In the genomic region with DNA sequence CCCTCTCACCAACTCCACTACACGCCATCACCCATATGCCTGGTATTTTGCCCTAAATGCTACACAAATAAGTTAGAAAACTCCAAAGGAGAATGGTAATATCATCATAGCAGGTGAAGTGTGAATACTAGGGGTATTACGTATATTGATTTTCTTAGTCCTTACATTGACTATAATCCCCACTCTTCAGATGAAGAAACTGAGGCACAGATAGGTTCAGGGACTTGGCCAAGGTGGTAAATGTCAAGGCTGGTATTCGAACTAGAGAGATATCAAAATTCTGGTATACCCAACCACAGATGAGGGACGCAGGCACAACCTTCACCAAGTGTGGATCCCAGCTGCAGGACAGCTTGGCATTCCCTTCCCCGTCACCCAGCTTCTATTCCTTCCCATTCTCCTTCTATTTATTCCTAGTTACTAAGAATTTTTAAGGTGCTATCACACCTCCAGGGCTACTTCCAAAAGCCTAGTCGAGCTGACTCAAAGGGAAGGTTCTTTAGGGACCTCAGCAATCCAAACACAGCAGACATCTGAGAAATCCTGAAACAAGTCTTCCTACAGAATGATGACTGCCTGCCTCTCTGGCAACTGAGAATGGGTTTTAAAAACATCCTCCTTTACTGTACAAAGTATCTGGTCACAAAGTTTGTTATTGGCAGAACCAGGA, we compare ENCODE assay signal across 14 cellular contexts. TPM values are rescaled to one million over a fixed set of nuclear protein-coding genes. Genes with fewer than 3 reads are reported as not detected.
A peak's percentile ranks its signal among the peaks of the same experiment; 100 is the strongest.
DNase-seq lines count a peak whose midpoint lies in the region; ATAC-seq and TF ChIP-seq lines count a peak whose summit lies in the region.
"Had no signal": no experiment of that assay in that cellular context is flagged by ENCODE, and none has a peak within 500 bp of the region (broad histone marks: within the 10 kb centered on the region; RNA-seq: fewer than 3 reads in every experiment).

No MANE protein-coding gene starts in this region.

- H3K9me2 ChIP-seq in PC-3 (replicated peaks; ENCODE audit: low read length): no peaks in the 10 kb centered on the region

- H3K9me3 ChIP-seq in PC-3 (ENCODE audit: low read length): no peaks in the 10 kb centered on the region
- H3K9me3 ChIP-seq: pancreas had no signal

- no peak overlapping the region for H3K4me3 Mint-ChIP-seq in activated CD4-positive, alpha-beta T cell treated with anti-CD3 and anti-CD28 coated beads, Interleukin-2, amount 10 ng/mL, durations not matched to agents 7 days and 5 days
- H3K4me3 Mint-ChIP-seq in effector memory CD8-positive, alpha-beta T cell: peak overlapping the region; percentile 41 to 60
- no peak overlapping the region for H3K4me3 Mint-ChIP-seq in stimulated activated naive CD8-positive, alpha-beta T cell treated with anti-CD3 and anti-CD28 coated beads, Interleukin-15, amount 100 ng/mL, for 72 hours
- no peak overlapping the region for H3K4me3 Mint-ChIP-seq in stimulated activated naive B cell treated with anti-CD40 and anti-IgM and Interleukin-4, amounts not matched to agents 10 μg/mL and 1 μg/mL and 100 μg/mL, for 72 hours
- H3K4me3 Mint-ChIP-seq: activated naive CD8-positive, alpha-beta T cell treated with anti-CD3 and anti-CD28 coated beads, Interleukin-2, amount 10 ng/mL, durations not matched to agents 7 days and 5 days had no signal

- H3K36me3 ChIP-seq in PC-3 (ENCODE audit: low read depth, low read length): no peaks in the 10 kb centered on the region
- H3K36me3 ChIP-seq: pancreas had no signal

- peak overlapping the region; percentile 63 for H3K27ac ChIP-seq in PC-3 (ENCODE audit: low read length)
- H3K27ac ChIP-seq: SK-N-MC had no signal

- H3K27me3 ChIP-seq in PC-3 (ENCODE audit: low read length): no peaks in the 10 kb centered on the region
- H3K27me3 ChIP-seq: pancreas had no signal

- H3K9ac ChIP-seq in PC-3 (ENCODE audit: low read length): 0 out of 2 replicates have a peak overlapping the region, but pooled peaks have one; percentile 3

- H2AFZ ChIP-seq in PC-3 (ENCODE audit: low read length): no peak overlapping the region

- no peaks in the 10 kb centered on the region for H3K27me3 Mint-ChIP-seq in activated CD4-positive, alpha-beta T cell treated with anti-CD3 and anti-CD28 coated beads, Interleukin-2, amount 10 ng/mL, durations not matched to agents 7 days and 5 days
- H3K27me3 Mint-ChIP-seq in effector memory CD8-positive, alpha-beta T cell: no peaks in the 10 kb centered on the region
- H3K27me3 Mint-ChIP-seq in stimulated activated naive CD8-positive, alpha-beta T cell treated with anti-CD3 and anti-CD28 coated beads, Interleukin-15, amount 100 ng/mL, for 72 hours: no peaks in the 10 kb centered on the region
- H3K27me3 Mint-ChIP-seq in stimulated activated naive B cell treated with anti-CD40 and anti-IgM and Interleukin-4, amounts not matched to agents 10 μg/mL and 1 μg/mL and 100 μg/mL, for 72 hours: no peaks in the 10 kb centered on the region
- H3K27me3 Mint-ChIP-seq: activated naive CD8-positive, alpha-beta T cell treated with anti-CD3 and anti-CD28 coated beads, Interleukin-2, amount 10 ng/mL, durations not matched to agents 7 days and 5 days had no signal

- no peak for DNase-seq in activated CD4-positive, alpha-beta T cell treated with anti-CD3 and anti-CD28 coated beads, Interleukin-2, amount 10 ng/mL, durations not matched to agents 7 days and 5 days
- no peak for DNase-seq in activated CD4-positive, alpha-beta T cell treated with anti-CD3 and anti-CD28 coated beads, Interleukin-2, amount 50 U/mL, for 1 hour
- DNase-seq in PC-3 (no peak), D341Med (ENCODE audit: low spot score) (no peak), nucleus accumbens (lab: John Stamatoyannopoulos, UW) (no peak)
- DNase-seq in effector memory CD8-positive, alpha-beta T cell: no peak
- DNase-seq in stimulated activated naive CD8-positive, alpha-beta T cell treated with anti-CD3 and anti-CD28 coated beads, Interleukin-15, amount 100 ng/mL, for 72 hours: no peak
- no peak for DNase-seq in stimulated activated naive B cell treated with anti-CD40 and anti-IgM and Interleukin-4, amounts not matched to agents 10 μg/mL and 1 μg/mL and 100 μg/mL, for 72 hours
- DNase-seq: activated naive CD8-positive, alpha-beta T cell treated with anti-CD3 and anti-CD28 coated beads, Interleukin-2, amount 10 ng/mL, durations not matched to agents 7 days and 5 days; NCI-H1417 treated with DMSO at 0.1 percent for 48 hours; small intestine had no signal

- no TSS peak for BruUV-seq in PC-3 (replicated peaks; lab: Mats Ljungman, UMichigan)

- ATAC-seq in PC-3: no peak
- ATAC-seq in effector memory CD8-positive, alpha-beta T cell (replicated peaks): no peak
- no peak for ATAC-seq in stimulated activated naive CD8-positive, alpha-beta T cell treated with anti-CD3 and anti-CD28 coated beads, Interleukin-15, amount 100 ng/mL, for 72 hours
- no peak for ATAC-seq in stimulated activated naive B cell treated with anti-CD40 and anti-IgM and Interleukin-4, amounts not matched to agents 10 μg/mL and 1 μg/mL and 100 μg/mL, for 72 hours (replicated peaks)

- H3K79me2 ChIP-seq in PC-3 (ENCODE audit: low read length): peaks cover 34% of the 10 kb centered on the region

- no peak for TF ChIP-seq CTCF in PC-3 (conservative IDR thresholded peaks at IDR 0.05; ENCODE audit: low read depth, low read length)

- no peaks in the 10 kb centered on the region for H3K9me3 Mint-ChIP-seq in activated CD4-positive, alpha-beta T cell treated with anti-CD3 and anti-CD28 coated beads, Interleukin-2, amount 10 ng/mL, durations not matched to agents 7 days and 5 days
- H3K9me3 Mint-ChIP-seq in effector memory CD8-positive, alpha-beta T cell: no peaks in the 10 kb centered on the region
- no peaks in the 10 kb centered on the region for H3K9me3 Mint-ChIP-seq in stimulated activated naive CD8-positive, alpha-beta T cell treated with anti-CD3 and anti-CD28 coated beads, Interleukin-15, amount 100 ng/mL, for 72 hours
- H3K9me3 Mint-ChIP-seq in stimulated activated naive B cell treated with anti-CD40 and anti-IgM and Interleukin-4, amounts not matched to agents 10 μg/mL and 1 μg/mL and 100 μg/mL, for 72 hours: no peaks in the 10 kb centered on the region
- H3K9me3 Mint-ChIP-seq: activated naive CD8-positive, alpha-beta T cell treated with anti-CD3 and anti-CD28 coated beads, Interleukin-2, amount 10 ng/mL, durations not matched to agents 7 days and 5 days; immature natural killer cell had no signal

- no peaks in the 10 kb centered on the region for H4K20me1 ChIP-seq in PC-3 (ENCODE audit: low read length)

- peak overlapping the region; percentile 15 for H3K27ac Mint-ChIP-seq in activated CD4-positive, alpha-beta T cell treated with anti-CD3 and anti-CD28 coated beads, Interleukin-2, amount 10 ng/mL, durations not matched to agents 7 days and 5 days
- peak overlapping the region; percentile 57 to 91 for H3K27ac Mint-ChIP-seq in effector memory CD8-positive, alpha-beta T cell
- peak overlapping the region; percentile 54 to 94 for H3K27ac Mint-ChIP-seq in stimulated activated naive CD8-positive, alpha-beta T cell treated with anti-CD3 and anti-CD28 coated beads, Interleukin-15, amount 100 ng/mL, for 72 hours
- H3K27ac Mint-ChIP-seq in stimulated activated naive B cell treated with anti-CD40 and anti-IgM and Interleukin-4, amounts not matched to agents 10 μg/mL and 1 μg/mL and 100 μg/mL, for 72 hours: no peak overlapping the region
- H3K27ac Mint-ChIP-seq: activated naive CD8-positive, alpha-beta T cell treated with anti-CD3 and anti-CD28 coated beads, Interleukin-2, amount 10 ng/mL, durations not matched to agents 7 days and 5 days had no signal

- H3F3A ChIP-seq in PC-3 (ENCODE audit: low read length, unreplicated experiment): no peaks in the 10 kb centered on the region

- no peak overlapping the region for H3K4me3 ChIP-seq in PC-3 (ENCODE audit: low read length)
- H3K4me3 ChIP-seq: pancreas, SK-N-MC had no signal

- CTCF ChIA-PET in activated CD4-positive, alpha-beta T cell treated with anti-CD3 and anti-CD28 coated beads, Interleukin-2, amount 10 ng/mL, durations not matched to agents 7 days and 5 days (lab: Charles Lee): interaction anchor here (0.7 to 2.4 kb wide), 5 partner anchors 12 to 39 kb away, joined by 3 to 6 read pairs (median 3); no protein-coding TSS in a partner anchor
- CTCF ChIA-PET in PC-3 (lab: Charles Lee): interaction anchor here (1.0 kb wide), 1 partner anchor 35 kb away, joined by 3 read pairs; no protein-coding TSS in a partner anchor

- H3K4me2 ChIP-seq in PC-3 (ENCODE audit: low read length): peak overlapping the region; percentile 62

- intact Hi-C loops in PC-3 (cut with micrococcal nuclease): no loop called here

- H3K36me3 Mint-ChIP-seq in activated CD4-positive, alpha-beta T cell treated with anti-CD3 and anti-CD28 coated beads, Interleukin-2, amount 10 ng/mL, durations not matched to agents 7 days and 5 days (ENCODE audit: low read depth): peaks cover 34% of the 10 kb centered on the region
- peaks cover 31% of the 10 kb centered on the region for H3K36me3 Mint-ChIP-seq in effector memory CD8-positive, alpha-beta T cell (ENCODE audit: insufficient read depth)
- H3K36me3 Mint-ChIP-seq in stimulated activated naive B cell treated with anti-CD40 and anti-IgM and Interleukin-4, amounts not matched to agents 10 μg/mL and 1 μg/mL and 100 μg/mL, for 72 hours: peaks cover 31 to 34% of the 10 kb centered on the region in 2 donors
- H3K36me3 Mint-ChIP-seq: immature natural killer cell had no signal

- peaks cover 79% of the 10 kb centered on the region for H3K4me1 ChIP-seq in PC-3 (ENCODE audit: insufficient read depth, low read length)

- POLR2A ChIA-PET in activated CD4-positive, alpha-beta T cell treated with anti-CD3 and anti-CD28 coated beads, Interleukin-2, amount 10 ng/mL, durations not matched to agents 7 days and 5 days (lab: Charles Lee): no interaction called here
- POLR2A ChIA-PET in PC-3 (lab: Charles Lee; ENCODE audit: unreplicated experiment): interaction anchor here (0.6 to 1.0 kb wide), 2 partner anchors 19 to 238 kb away, joined by 3 read pairs; no protein-coding TSS in a partner anchor

- H3K4me1 Mint-ChIP-seq in activated CD4-positive, alpha-beta T cell treated with anti-CD3 and anti-CD28 coated beads, Interleukin-2, amount 10 ng/mL, durations not matched to agents 7 days and 5 days: peaks cover 67% of the 10 kb centered on the region
- peaks cover 33 to 77% of the 10 kb centered on the region in 2 donors for H3K4me1 Mint-ChIP-seq in effector memory CD8-positive, alpha-beta T cell (ENCODE audit: low read depth in 2 of 2)
- peaks cover 88% of the 10 kb centered on the region for H3K4me1 Mint-ChIP-seq in stimulated activated naive CD8-positive, alpha-beta T cell treated with anti-CD3 and anti-CD28 coated beads, Interleukin-15, amount 100 ng/mL, for 72 hours
- H3K4me1 Mint-ChIP-seq in stimulated activated naive B cell treated with anti-CD40 and anti-IgM and Interleukin-4, amounts not matched to agents 10 μg/mL and 1 μg/mL and 100 μg/mL, for 72 hours: peaks cover 18 to 58% of the 10 kb centered on the region in 2 donors

RNA-seq across cellular contexts. Expression of gene ATXN1, which starts 32.6 kb away (rescaled TPM):
- total RNA-seq in activated CD4-positive, alpha-beta T cell treated with anti-CD3 and anti-CD28 coated beads, Interleukin-2, amount 10 ng/mL, durations not matched to agents 7 days and 5 days: 10 to 100 TPM; 36.0 to 40.4 TPM
- 19.1 and 27.0 TPM in 2 replicates for total RNA-seq in PC-3 (2014; rRNA removed)

Comparison
In these comparisons a context has a peak if more than half of its experiments do, and no peak if none do; other contexts are left out.
1. H3K4me3 Mint-ChIP-seq: peak in effector memory CD8-positive, alpha-beta T cell (2 of 2); none in activated CD4-positive, alpha-beta T cell treated with anti-CD3 and anti-CD28 coated beads, Interleukin-2, amount 10 ng/mL, durations not matched to agents 7 days and 5 days (single experiment), stimulated activated naive CD8-positive, alpha-beta T cell treated with anti-CD3 and anti-CD28 coated beads, Interleukin-15, amount 100 ng/mL, for 72 hours (0 of 2) and stimulated activated naive B cell treated with anti-CD40 and anti-IgM and Interleukin-4, amounts not matched to agents 10 μg/mL and 1 μg/mL and 100 μg/mL, for 72 hours (0 of 2).